Comparison of ENCODE assay signal across 8 cellular contexts in genomic region chr1:7961199-7962010, GRCh38. TPM values are rescaled to one million over a fixed set of nuclear protein-coding genes. Genes with fewer than 3 reads are reported as not detected.
DNase-seq lines count a peak whose midpoint lies in the region; ATAC-seq lines count a peak whose summit lies in the region.

Gene PARK7, plus strand, starts transcription at chr1:7961711. Its CDS starts 1,075 bp downstream, at chr1:7962786.

- DNase-seq in CD1c-positive myeloid dendritic cell (ENCODE audit: extremely low spot score) (peak; percentile 100), NCI-H748 (lab: John Stamatoyannopoulos, UW; ENCODE audit: unreplicated experiment) (peak; percentile 97), dedifferentiated amniotic fluid mesenchymal stem cell (ENCODE audit: extremely low spot score) (peak; percentile 99), left lobe of liver (ENCODE audit: low spot score) (peak; percentile 100)
- DNase-seq in activated CD4-positive, alpha-beta T cell treated with anti-CD3 and anti-CD28 coated beads, Interleukin-2, amount 50 U/mL, for 1 hour: peak; percentile 100
- peak; percentile 99 for DNase-seq in stimulated activated CD4-positive, alpha-beta T cell treated with anti-CD3 and anti-CD28 coated beads, Interleukin-2, amount 100 ng/mL, for 4 hours (ENCODE audit: low read depth)

- ATAC-seq in GM19372 (IDR thresholded peaks at IDR 0.05; ENCODE audit: low read depth, unreplicated experiment) (peak; percentile 93), HG03558 (IDR thresholded peaks at IDR 0.05; ENCODE audit: extremely low read depth, unreplicated experiment) (peak; percentile 85), left lobe of liver (peak; percentile 96)

RNA-seq across cellular contexts. Expression of gene PARK7, which starts in this region (rescaled TPM):
- total RNA-seq in left lobe of liver: 198 TPM

Comparison
In these comparisons a context has a peak if more than half of its experiments do, and no peak if none do; other contexts are left out.
1. Peak in every context shown above with its lines: DNase-seq and ATAC-seq.